ENCODE assay signal across 9 cellular contexts in the genomic region with DNA sequence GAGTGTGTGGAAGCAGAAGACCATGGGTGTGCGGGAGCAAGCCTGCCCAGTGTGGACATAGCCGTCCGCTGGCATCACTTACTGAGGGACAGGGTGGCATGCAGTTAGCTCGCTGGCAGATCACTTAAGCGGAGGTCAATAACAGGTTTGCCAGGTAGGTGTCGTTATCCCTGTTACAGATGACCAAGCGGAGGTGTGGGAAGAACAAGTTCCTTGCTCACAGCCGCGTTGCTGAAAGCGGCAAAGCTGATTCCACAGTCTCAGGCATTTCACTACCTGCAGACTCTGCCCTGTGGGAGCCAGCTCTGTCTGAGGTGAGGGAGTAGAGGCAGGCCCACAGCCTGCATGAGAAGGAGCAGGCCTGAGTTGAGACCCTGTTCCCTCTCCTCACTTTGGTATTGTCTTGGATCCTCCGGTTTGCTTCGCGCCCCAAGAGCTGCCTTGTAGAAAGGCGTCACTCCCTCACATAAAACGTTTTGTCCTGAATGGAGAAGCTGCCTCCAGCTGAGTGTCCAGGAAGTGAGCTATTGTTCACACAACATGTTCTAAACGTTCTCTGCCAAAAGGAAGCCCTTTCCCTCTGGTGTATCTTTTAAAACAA.
A peak's percentile ranks its signal among the peaks of the same experiment; 100 is the strongest.
DNase-seq lines count a peak whose midpoint lies in the region; ATAC-seq, FAIRE-seq and TF ChIP-seq lines count a peak whose summit lies in the region.
"Had no signal": no experiment of that assay in that cellular context is flagged by ENCODE, and none has a peak within 500 bp of the region (broad histone marks: within the 10 kb centered on the region; RNA-seq: fewer than 3 reads in every experiment).

No MANE protein-coding gene starts in this region.

- no peak overlapping the region for H3K4me3 ChIP-seq in liver (ENCODE audit: low read depth in 1 of 3, low read length in 3 of 3)
- H3K4me3 ChIP-seq in HepG2 (replicated peaks in 1 of 3; ENCODE audit: insufficient read depth in 1 of 3, low read depth in 2 of 3, low read length in 3 of 3), result no peak overlapping the region
- H3K4me3 ChIP-seq in mesenchymal stem cell (ENCODE audit: insufficient read depth in 1 of 2, low read depth in 1 of 2, low read length in 2 of 2), result no peak overlapping the region
- no peak overlapping the region for H3K4me3 ChIP-seq in SK-N-SH (ENCODE audit: low read depth in 2 of 2, low read length in 1 of 2)

- H3K4me2 ChIP-seq in HepG2 (ENCODE audit: low read depth, low read length), result no peak overlapping the region
- H3K4me2 ChIP-seq in mesenchymal stem cell (ENCODE audit: low read length, poor library complexity, severe bottlenecking), result no peak overlapping the region
- no peak overlapping the region for H3K4me2 ChIP-seq in SK-N-SH

- no peaks in the 10 kb centered on the region for H3F3A ChIP-seq in SK-N-SH (replicated peaks; ENCODE audit: insufficient read depth)

- H3K27ac ChIP-seq in liver (ENCODE audit: low read depth in 1 of 2, low read length in 2 of 2) (peak overlapping the region; percentile 52 to 57), HepG2 (ENCODE audit: extremely low read length, insufficient read depth, low read length) (no peak overlapping the region), mesenchymal stem cell (ENCODE audit: low read length, poor library complexity, severe bottlenecking) (no peak overlapping the region), SK-N-SH (ENCODE audit: low read depth in 2 of 2, low read length in 1 of 2) (peak overlapping the region in 1 of 2 experiments; percentile 80; a peak in 2 of 4 replicates)

- H3K9me3 ChIP-seq in liver (ENCODE audit: control insufficient read depth in 4 of 4, low read length in 3 of 4) (no peaks in the 10 kb centered on the region), HepG2 (ENCODE audit: low read length) (no peaks in the 10 kb centered on the region), mesenchymal stem cell (ENCODE audit: control insufficient read depth, low read length) (no peaks in the 10 kb centered on the region), SK-N-SH (no peaks in the 10 kb centered on the region)

- in situ Hi-C loops in HepG2 (cut with HindIII; ENCODE audit: extremely low pct_ligation_motif_present, low pct_unique_long_range_greater_than_20kb), result no loop called here

- no peak for DNase-seq in HepG2 (ENCODE audit: low spot score)
- DNase-seq in chondrocyte (ENCODE audit: low spot score), result no peak
- no peak for DNase-seq in mesenchymal stem cell
- DNase-seq in SK-N-SH, result no peak
- no peak for DNase-seq in effector memory CD8-positive, alpha-beta T cell
- DNase-seq: T-helper 2 cell had no signal

- H3K79me2 ChIP-seq in HepG2 (ENCODE audit: insufficient read depth, low read length) (no peaks in the 10 kb centered on the region), SK-N-SH (ENCODE audit: insufficient read depth) (no peaks in the 10 kb centered on the region)

- no TSS peak for BruUV-seq in HepG2 (replicated peaks; lab: Mats Ljungman, UMichigan)

- peaks cover 27% of the 10 kb centered on the region for H3K4me1 Mint-ChIP-seq in chondrocyte (ENCODE audit: low read depth)
- H3K4me1 Mint-ChIP-seq in effector memory CD8-positive, alpha-beta T cell (ENCODE audit: low read depth in 2 of 2), result peaks cover 8 to 10% of the 10 kb centered on the region in 2 donors

- peaks cover 1% of the 10 kb centered on the region for H3K36me3 Mint-ChIP-seq in chondrocyte (ENCODE audit: low read depth)
- H3K36me3 Mint-ChIP-seq in effector memory CD8-positive, alpha-beta T cell (ENCODE audit: insufficient read depth), result peaks cover 6% of the 10 kb centered on the region

- peaks cover 30% of the 10 kb centered on the region for H3K79me1 ChIP-seq in mesenchymal stem cell (replicated peaks; ENCODE audit: low read length, poor library complexity, severe bottlenecking)

- H4K91ac ChIP-seq in mesenchymal stem cell (ENCODE audit: low read length), result peak overlapping the region; percentile 1

- H3K4me3 Mint-ChIP-seq in chondrocyte (ENCODE audit: unreplicated experiment), result no peak overlapping the region
- H3K4me3 Mint-ChIP-seq in effector memory CD8-positive, alpha-beta T cell, result no peak overlapping the region

- no peaks in the 10 kb centered on the region for H3K27me3 Mint-ChIP-seq in chondrocyte (ENCODE audit: low read depth)
- no peaks in the 10 kb centered on the region for H3K27me3 Mint-ChIP-seq in effector memory CD8-positive, alpha-beta T cell

- FAIRE-seq in HepG2 (lab: Jason Lieb, UNC), result no peak

- CTCF ChIA-PET in HepG2 (lab: Yijun Ruan, JAX; ENCODE audit: low intra/inter-chr PET ratio, low total read pairs), result no interaction called here
- CTCF ChIA-PET in SK-N-SH (lab: Yijun Ruan, JAX), result interaction anchor here (1.1 kb wide), 1 partner anchor 96 kb away, joined by 4 read pairs; no protein-coding TSS in a partner anchor

- H3K9me2 ChIP-seq in SK-N-SH, result no peaks in the 10 kb centered on the region

- no peak overlapping the region for H2BK5ac ChIP-seq in mesenchymal stem cell (ENCODE audit: low read depth, low read length, poor library complexity, severe bottlenecking)

- H4K20me1 ChIP-seq in HepG2 (ENCODE audit: insufficient read depth, low read length) (no peaks in the 10 kb centered on the region), SK-N-SH (ENCODE audit: insufficient read depth) (no peaks in the 10 kb centered on the region)

- no peak overlapping the region for H2AFZ ChIP-seq in HepG2 (ENCODE audit: low read length)
- no peak overlapping the region for H2AFZ ChIP-seq in mesenchymal stem cell (ENCODE audit: low read depth, low read length)
- no peak overlapping the region for H2AFZ ChIP-seq in SK-N-SH (ENCODE audit: low read depth)

- no peaks in the 10 kb centered on the region for H3K27me3 ChIP-seq in liver (ENCODE audit: control insufficient read depth in 4 of 4, insufficient read depth in 4 of 4, low read length in 3 of 4)
- no peaks in the 10 kb centered on the region for H3K27me3 ChIP-seq in HepG2 (ENCODE audit: control insufficient read depth in 1 of 2, insufficient read depth in 2 of 2, low read length in 2 of 2)
- no peaks in the 10 kb centered on the region for H3K27me3 ChIP-seq in mesenchymal stem cell (ENCODE audit: control insufficient read depth in 1 of 2, insufficient read depth in 1 of 2, low read length in 2 of 2)
- H3K27me3 ChIP-seq in SK-N-SH (ENCODE audit: insufficient read depth), result no peaks in the 10 kb centered on the region

- TF ChIP-seq RAD21 in liver (IDR thresholded peaks at IDR 0.05) (no peak), HepG2 (CRISPR knock-in tag; IDR thresholded peaks at IDR 0.05) (no peak), SK-N-SH (IDR thresholded peaks at IDR 0.05; ENCODE audit: low read length) (no peak)

- no peak for ATAC-seq in HepG2
- no peak for ATAC-seq in HG02678 (IDR thresholded peaks at IDR 0.05; ENCODE audit: unreplicated experiment)
- ATAC-seq in effector memory CD8-positive, alpha-beta T cell (replicated peaks), result no peak
- no peak for ATAC-seq in HG03280 (IDR thresholded peaks at IDR 0.05; ENCODE audit: unreplicated experiment)

- H3K23ac ChIP-seq in mesenchymal stem cell (ENCODE audit: low read length in 2 of 2), result no peak overlapping the region

- H2AK5ac ChIP-seq in mesenchymal stem cell (ENCODE audit: low read length, severe bottlenecking), result no peak overlapping the region

- H3K27ac Mint-ChIP-seq in chondrocyte (ENCODE audit: unreplicated experiment), result peak overlapping the region; percentile 74
- peak overlapping the region in 1 of 2 donors; percentile 26 for H3K27ac Mint-ChIP-seq in effector memory CD8-positive, alpha-beta T cell

- POLR2A ChIA-PET in HepG2 (lab: Yijun Ruan, JAX) (no interaction called here), SK-N-SH (lab: Yijun Ruan, JAX) (interaction anchor here (0.7 kb wide), 1 partner anchor 9 kb away, joined by 3 read pairs; no protein-coding TSS in a partner anchor)

- no peaks in the 10 kb centered on the region for H3K9me3 Mint-ChIP-seq in chondrocyte (ENCODE audit: low read depth)
- no peaks in the 10 kb centered on the region for H3K9me3 Mint-ChIP-seq in effector memory CD8-positive, alpha-beta T cell

- H3K36me3 ChIP-seq in liver (ENCODE audit: control insufficient read depth in 4 of 4, insufficient read depth in 3 of 4, low read depth in 1 of 4, low read length in 3 of 4), result peaks cover 0 to 3% (median 0%) of the 10 kb centered on the region in 4 donors
- peaks cover 4 to 14% of the 10 kb centered on the region in 2 experiments; a peak in 4 of 5 replicates for H3K36me3 ChIP-seq in HepG2 (replicated peaks in 1 of 2; ENCODE audit: control insufficient read depth in 1 of 2, insufficient read depth in 2 of 2, low read length in 2 of 2)
- peaks cover 0 to 8% of the 10 kb centered on the region in 2 experiments for H3K36me3 ChIP-seq in mesenchymal stem cell (ENCODE audit: control insufficient read depth in 1 of 2, insufficient read depth in 2 of 2, low read depth in 1 of 2, low read length in 2 of 2)
- H3K36me3 ChIP-seq in SK-N-SH (replicated peaks in 1 of 2; ENCODE audit: control insufficient read depth in 1 of 2, insufficient read depth in 2 of 2, low read length in 1 of 2), result peaks cover 0 to 3% of the 10 kb centered on the region in 2 experiments

- no peak for TF ChIP-seq CTCF in liver (IDR thresholded peaks at IDR 0.05; ENCODE audit: low read depth, low read length, missing input control)
- no peak for TF ChIP-seq CTCF in HepG2 (CRISPR knock-in tag; IDR thresholded peaks at IDR 0.05)
- TF ChIP-seq CTCF in chondrocyte (IDR thresholded peaks at IDR 0.05), result no peak
- TF ChIP-seq CTCF in SK-N-SH (IDR thresholded peaks at IDR 0.05), result no peak

- peak overlapping the region in 1 of 2 experiments; percentile 83 for H2BK12ac ChIP-seq in mesenchymal stem cell (ENCODE audit: low read length in 2 of 2)

- H3K4ac ChIP-seq in mesenchymal stem cell (ENCODE audit: low read depth in 1 of 2, low read length in 2 of 2), result peak overlapping the region in 1 of 2 experiments; percentile 0

- H3K14ac ChIP-seq in mesenchymal stem cell (ENCODE audit: low read length in 2 of 2), result no peak overlapping the region

- H4K8ac ChIP-seq in mesenchymal stem cell (ENCODE audit: low read length), result no peak overlapping the region

- H3K9ac ChIP-seq in liver (ENCODE audit: low read depth in 1 of 2, low read length in 2 of 2), result no peak overlapping the region
- no peak overlapping the region for H3K9ac ChIP-seq in HepG2 (ENCODE audit: insufficient read depth, low read depth, low read length)
- H3K9ac ChIP-seq in mesenchymal stem cell (ENCODE audit: low read length), result peak overlapping the region; percentile 36
- no peak overlapping the region for H3K9ac ChIP-seq in SK-N-SH

- no peak overlapping the region for H2BK120ac ChIP-seq in mesenchymal stem cell (ENCODE audit: low read depth, low read length)

- TF ChIP-seq POLR2A in HepG2 (IDR thresholded peaks at IDR 0.05; ENCODE audit: insufficient read depth in 1 of 2, low read depth in 2 of 2, low read length in 2 of 2), result no peak

- H3K4me1 ChIP-seq in liver (ENCODE audit: control insufficient read depth in 4 of 4, insufficient read depth in 4 of 4, low read length in 3 of 4), result peaks cover 0 to 16% (median 13%) of the 10 kb centered on the region in 4 donors
- H3K4me1 ChIP-seq in HepG2 (ENCODE audit: insufficient read depth, low read length), result no peaks in the 10 kb centered on the region
- H3K4me1 ChIP-seq in mesenchymal stem cell (ENCODE audit: control insufficient read depth, insufficient read depth, low read depth, low read length), result peaks cover 29% of the 10 kb centered on the region
- peaks cover 39 to 45% of the 10 kb centered on the region in 2 experiments; a peak in 3 of 4 replicates for H3K4me1 ChIP-seq in SK-N-SH (ENCODE audit: control insufficient read depth in 1 of 2, insufficient read depth in 2 of 2, low read depth in 1 of 2, low read length in 1 of 2)

- intact Hi-C loops in HepG2 (cut with micrococcal nuclease; ENCODE audit: unreplicated experiment), result no loop called here

- WGBS in liver, result 39% methylated on average over 16 of the region's 16 CpGs
- 92% methylated on average over 16 of the region's 16 CpGs for WGBS in HepG2 (ENCODE audit: low lambda C conversion rate)
- 81% methylated on average over 15 of the region's 16 CpGs for WGBS in mesenchymal stem cell
- 87% methylated on average over 16 of the region's 16 CpGs for WGBS in SK-N-SH (ENCODE audit: low lambda C conversion rate)

- no peak overlapping the region for H2BK15ac ChIP-seq in mesenchymal stem cell (ENCODE audit: low read depth, poor library complexity, severe bottlenecking)

- TF ChIP-seq EP300 in HepG2 (IDR thresholded peaks at IDR 0.05; ENCODE audit: low read depth in 2 of 2, low read length in 2 of 2) (no peak), HepG2 (CRISPR knock-in tag; IDR thresholded peaks at IDR 0.05; ENCODE audit: borderline replicate concordance) (no peak), SK-N-SH (IDR thresholded peaks at IDR 0.05; ENCODE audit: borderline replicate concordance in 1 of 2, low read depth in 1 of 2, low read length in 1 of 2) (no peak)

- peak overlapping the region; percentile 4 to 5 for H3K18ac ChIP-seq in mesenchymal stem cell (ENCODE audit: low read depth in 1 of 2, low read length in 2 of 2)

Comparison
In these comparisons a context has a peak if more than half of its experiments do, and no peak if none do; other contexts are left out.
1. H3K27ac ChIP-seq: peak in liver (2 of 2); none in HepG2 (single experiment) and mesenchymal stem cell (single experiment).